In the genomic region with DNA sequence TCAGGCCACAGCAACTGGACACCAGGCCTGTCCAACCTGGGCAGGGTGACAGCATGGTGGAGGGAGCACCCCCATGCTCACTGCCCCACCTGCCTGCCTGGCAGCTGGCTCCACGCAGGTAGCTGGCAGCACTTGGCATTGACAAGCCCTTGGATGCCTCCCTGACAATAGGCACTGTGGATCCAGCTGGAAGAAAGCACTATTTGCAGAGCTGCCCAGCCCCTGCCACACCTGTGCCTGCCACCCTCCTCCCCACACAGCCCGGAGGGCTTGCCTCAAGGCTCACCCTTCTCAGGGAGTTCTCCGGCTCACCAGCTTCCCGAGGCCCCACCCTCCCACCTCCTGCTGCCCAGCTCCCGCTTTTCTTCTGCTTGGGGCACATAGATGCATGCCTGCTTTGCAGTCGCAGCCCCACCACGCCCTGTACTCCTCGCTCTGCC, we compare ENCODE assay signal across 15 cellular contexts.
DNase-seq lines count a peak whose midpoint lies in the region; ATAC-seq and TF ChIP-seq lines count a peak whose summit lies in the region.
"Had no signal": no experiment of that assay in that cellular context is flagged by ENCODE, and none has a peak within 500 bp of the region (broad histone marks: within the 10 kb centered on the region; RNA-seq: fewer than 3 reads in every experiment).

No MANE protein-coding gene starts in this region.

- TF ChIP-seq CTCF in left ventricle myocardium inferior (IDR thresholded peaks at IDR 0.05; ENCODE audit: borderline replicate concordance) (no peak), RWPE2 (IDR thresholded peaks at IDR 0.05; ENCODE audit: poor library complexity, severe bottlenecking) (no peak), liver (IDR thresholded peaks at IDR 0.05; ENCODE audit: low read depth, low read length, missing input control) (no peak), uterus (IDR thresholded peaks at IDR 0.05) (no peak)

- no peaks in the 10 kb centered on the region for H3K4me1 Mint-ChIP-seq in activated T-cell treated with anti-CD3 and anti-CD28 coated beads, Interleukin-2, amount 50 U/mL, for 24 hours (ENCODE audit: low read depth)
- H3K4me1 Mint-ChIP-seq: stimulated activated naive CD8-positive, alpha-beta T cell treated with anti-CD3 and anti-CD28 coated beads, Interleukin-15, amount 100 ng/mL, for 72 hours had no signal

- DNase-seq in left ventricle myocardium inferior (no peak), Right ventricle myocardium superior (no peak), RWPE2 (ENCODE audit: low spot score) (no peak), uterus (no peak)
- no peak for DNase-seq in activated T-cell treated with anti-CD3 and anti-CD28 coated beads, Interleukin-2, amount 50 U/mL, for 24 hours
- DNase-seq: activated T-cell treated with anti-CD3 and anti-CD28 coated beads, Interleukin-2, amount 50 U/mL, for 4 hours; central memory CD4-positive, alpha-beta T cell; NCI-H1436 treated with DMSO at 0.1 percent for 48 hours; ovary; stimulated activated CD4-positive, alpha-beta T cell treated with anti-CD3 and anti-CD28 coated beads, Interleukin-4, amount 100 ng/mL, for 1 hour; stimulated activated naive CD8-positive, alpha-beta T cell treated with anti-CD3 and anti-CD28 coated beads, Interleukin-15, amount 100 ng/mL, for 72 hours had no signal

- H3K9me3 Mint-ChIP-seq in activated T-cell treated with anti-CD3 and anti-CD28 coated beads, Interleukin-2, amount 50 U/mL, for 24 hours: no peaks in the 10 kb centered on the region

- H3K4me3 ChIP-seq in left ventricle myocardium inferior (no peak overlapping the region), RWPE2 (ENCODE audit: severe bottlenecking) (no peak overlapping the region), liver (ENCODE audit: low read depth in 1 of 3, low read length in 3 of 3) (no peak overlapping the region), uterus (no peak overlapping the region)
- H3K4me3 ChIP-seq: ovary had no signal

- intact Hi-C loops in left ventricle myocardium inferior (cut with micrococcal nuclease) (no loop called here), Right ventricle myocardium superior (cut with DNase I) (no loop called here), uterus (cut with DNase I; ENCODE audit: low total_unique reads) (no loop called here)

- no peak overlapping the region for H3K9ac ChIP-seq in liver (ENCODE audit: low read depth in 1 of 2, low read length in 2 of 2)

- H3K4me1 ChIP-seq in left ventricle myocardium inferior: peaks cover 60% of the 10 kb centered on the region
- peaks cover 13% of the 10 kb centered on the region for H3K4me1 ChIP-seq in RWPE2 (ENCODE audit: insufficient read depth, poor library complexity, severe bottlenecking)
- H3K4me1 ChIP-seq in liver (ENCODE audit: control insufficient read depth in 4 of 4, insufficient read depth in 4 of 4, low read length in 3 of 4): peaks cover 29 to 68% (median 59%) of the 10 kb centered on the region in 4 donors
- peaks cover 32 to 46% of the 10 kb centered on the region in 2 donors for H3K4me1 ChIP-seq in uterus

- H3K36me3 Mint-ChIP-seq in activated T-cell treated with anti-CD3 and anti-CD28 coated beads, Interleukin-2, amount 50 U/mL, for 24 hours (ENCODE audit: low read depth): peaks cover 16% of the 10 kb centered on the region

- H3K27ac Mint-ChIP-seq in activated T-cell treated with anti-CD3 and anti-CD28 coated beads, Interleukin-2, amount 50 U/mL, for 24 hours: no peak overlapping the region
- H3K27ac Mint-ChIP-seq: stimulated activated naive CD8-positive, alpha-beta T cell treated with anti-CD3 and anti-CD28 coated beads, Interleukin-15, amount 100 ng/mL, for 72 hours had no signal

- peak overlapping the region; percentile 74 for H3K27ac ChIP-seq in left ventricle myocardium inferior (replicated peaks)
- H3K27ac ChIP-seq in RWPE2 (ENCODE audit: poor library complexity, severe bottlenecking): peak overlapping the region; percentile 39
- H3K27ac ChIP-seq in liver (ENCODE audit: low read depth in 1 of 2, low read length in 2 of 2): peak overlapping the region; percentile 11 to 74
- H3K27ac ChIP-seq in uterus: peak overlapping the region; percentile 71 to 73
- H3K27ac ChIP-seq: VCaP had no signal

- ATAC-seq in Right ventricle myocardium superior (ENCODE audit: poor library complexity): no peak
- ATAC-seq in RWPE2 (ENCODE audit: low read depth): peak; percentile 80
- ATAC-seq in GM18519 (IDR thresholded peaks at IDR 0.05; ENCODE audit: low FRiP score, unreplicated experiment): no peak
- no peak for ATAC-seq in GM21447 (IDR thresholded peaks at IDR 0.05; ENCODE audit: unreplicated experiment)
- ATAC-seq: activated T-cell treated with anti-CD3 and anti-CD28 coated beads, Interleukin-2, amount 50 U/mL, for 4 hours; stimulated activated naive CD8-positive, alpha-beta T cell treated with anti-CD3 and anti-CD28 coated beads, Interleukin-15, amount 100 ng/mL, for 72 hours had no signal

- H3K9me3 ChIP-seq in left ventricle myocardium inferior (replicated peaks) (peaks cover 6% of the 10 kb centered on the region), RWPE2 (ENCODE audit: severe bottlenecking) (no peaks in the 10 kb centered on the region), liver (ENCODE audit: control insufficient read depth in 4 of 4, low read length in 3 of 4) (no peaks in the 10 kb centered on the region), uterus (no peaks in the 10 kb centered on the region)
- H3K9me3 ChIP-seq: ovary had no signal

- H3K27me3 ChIP-seq in left ventricle myocardium inferior (ENCODE audit: low read depth): no peaks in the 10 kb centered on the region
- H3K27me3 ChIP-seq in RWPE2 (ENCODE audit: insufficient read depth, poor library complexity, severe bottlenecking): no peaks in the 10 kb centered on the region
- no peaks in the 10 kb centered on the region for H3K27me3 ChIP-seq in liver (ENCODE audit: control insufficient read depth in 4 of 4, insufficient read depth in 4 of 4, low read length in 3 of 4)
- H3K27me3 ChIP-seq in uterus: no peaks in the 10 kb centered on the region
- H3K27me3 ChIP-seq: ovary had no signal

- TF ChIP-seq POLR2A in uterus (IDR thresholded peaks at IDR 0.05): no peak

- no peak overlapping the region for H3K4me3 Mint-ChIP-seq in activated T-cell treated with anti-CD3 and anti-CD28 coated beads, Interleukin-2, amount 50 U/mL, for 24 hours
- H3K4me3 Mint-ChIP-seq: activated T-cell treated with anti-CD3 and anti-CD28 coated beads, Interleukin-2, amount 50 U/mL, for 4 hours; stimulated activated naive CD8-positive, alpha-beta T cell treated with anti-CD3 and anti-CD28 coated beads, Interleukin-15, amount 100 ng/mL, for 72 hours had no signal

- H3K36me3 ChIP-seq in left ventricle myocardium inferior (peaks cover 15% of the 10 kb centered on the region), RWPE2 (ENCODE audit: low read depth) (peaks cover 20% of the 10 kb centered on the region), liver (ENCODE audit: control insufficient read depth in 4 of 4, insufficient read depth in 3 of 4, low read depth in 1 of 4, low read length in 3 of 4) (peaks cover 0 to 4% (median 2%) of the 10 kb centered on the region in 4 donors), uterus (no peaks in the 10 kb centered on the region)
- H3K36me3 ChIP-seq: ovary had no signal

- TF ChIP-seq RAD21 in liver (IDR thresholded peaks at IDR 0.05): no peak

- 64% methylated on average over 8 of the region's 8 CpGs for WGBS in liver

- no peaks in the 10 kb centered on the region for H3K27me3 Mint-ChIP-seq in activated T-cell treated with anti-CD3 and anti-CD28 coated beads, Interleukin-2, amount 50 U/mL, for 24 hours
- H3K27me3 Mint-ChIP-seq: stimulated activated naive CD8-positive, alpha-beta T cell treated with anti-CD3 and anti-CD28 coated beads, Interleukin-15, amount 100 ng/mL, for 72 hours had no signal

TF ChIP-seq in liver, 16 proteins besides CTCF, POLR2A, EP300 and RAD21:
- TF ChIP-seq HNF4A (conservative IDR thresholded peaks at IDR 0.05) (no peak), EGR1 (IDR thresholded peaks at IDR 0.05; ENCODE audit: low read depth in 2 of 2) (no peak), FOXA2 (IDR thresholded peaks at IDR 0.05) (no peak), JUND (IDR thresholded peaks at IDR 0.05) (no peak), ZBTB33 (IDR thresholded peaks at IDR 0.05) (no peak), GABPA (IDR thresholded peaks at IDR 0.05 in 1 of 2, conservative IDR thresholded peaks at IDR 0.05 in 1 of 2) (no peak), MAX (IDR thresholded peaks at IDR 0.05) (no peak), FOXA1 (IDR thresholded peaks at IDR 0.05) (no peak), HNF4G (IDR thresholded peaks at IDR 0.05) (no peak), TAF1 (conservative IDR thresholded peaks at IDR 0.05) (no peak), RXRA (IDR thresholded peaks at IDR 0.05) (no peak), SP1 (IDR thresholded peaks at IDR 0.05) (no peak), NR2F2 (IDR thresholded peaks at IDR 0.05) (no peak)
TF ChIP-seq in liver: peak in this region for 0.
